Comparison of ENCODE assay signal across 9 cellular contexts in the genomic region with DNA sequence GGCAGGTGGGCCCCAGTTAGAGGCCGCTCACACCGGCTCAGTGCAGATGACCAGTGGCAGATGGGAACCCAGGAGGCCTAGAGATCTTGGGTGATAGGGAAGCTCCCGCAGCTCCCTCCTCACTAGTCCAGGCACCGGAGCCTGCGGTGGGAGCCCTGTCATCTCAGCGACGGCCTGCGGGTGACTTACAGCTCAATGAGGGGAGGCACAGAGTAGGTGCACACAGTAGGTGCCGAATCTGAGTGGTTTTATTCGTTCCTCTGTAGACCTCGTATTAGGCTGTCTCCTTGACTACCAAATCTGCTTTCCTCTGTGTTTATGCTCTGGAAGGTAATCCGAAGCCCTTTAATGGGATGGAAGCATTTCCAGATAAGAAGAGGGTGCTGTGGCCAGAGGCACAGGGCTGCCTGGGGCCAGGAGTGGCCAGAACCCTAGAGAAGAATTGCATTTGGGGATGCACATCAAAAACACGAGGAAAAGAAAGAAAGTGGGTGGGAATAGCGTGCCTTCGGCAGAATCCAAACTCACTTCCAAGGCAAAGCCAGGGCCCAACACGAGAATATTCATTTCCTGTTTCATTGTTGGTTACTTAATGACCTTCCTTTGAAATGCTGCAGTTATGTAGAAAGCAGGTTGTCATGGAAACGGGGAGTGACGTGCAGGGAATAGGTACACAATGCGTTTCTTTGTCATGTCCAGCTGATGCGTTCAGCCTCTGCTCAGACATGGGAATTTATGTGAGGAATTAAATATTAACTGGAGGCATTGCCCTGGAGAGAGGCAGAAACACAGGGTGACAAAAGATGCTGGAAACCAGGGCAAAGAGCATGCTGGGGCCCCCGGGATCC. TPM values are rescaled to one million over a fixed set of nuclear protein-coding genes. Genes with fewer than 3 reads are reported as not detected.
DNase-seq lines count a peak whose midpoint lies in the region; ATAC-seq, FAIRE-seq and TF ChIP-seq lines count a peak whose summit lies in the region.
"Had no signal": no experiment of that assay in that cellular context is flagged by ENCODE, and none has a peak within 500 bp of the region (broad histone marks: within the 10 kb centered on the region; RNA-seq: fewer than 3 reads in every experiment).

No MANE protein-coding gene starts in this region.

- in situ Hi-C loops in GM13976 (cut with MboI; ENCODE audit: low sequenced_read_pairs, unreplicated experiment): no loop called here

- H3K4me3 ChIP-seq in HUES64 (ENCODE audit: low read length) (no peak overlapping the region), fibroblast of villous mesenchyme (ENCODE audit: low read depth, low read length) (no peak overlapping the region), gastroesophageal sphincter (no peak overlapping the region)
- H3K4me3 ChIP-seq: lower lobe of right lung had no signal

- TF ChIP-seq CTCF in fibroblast of villous mesenchyme (IDR thresholded peaks at IDR 0.05; ENCODE audit: insufficient read depth, low read depth, low read length): no peak
- no peak for TF ChIP-seq CTCF in gastroesophageal sphincter (IDR thresholded peaks at IDR 0.05)
- TF ChIP-seq CTCF in GM13976 (IDR thresholded peaks at IDR 0.05; ENCODE audit: borderline replicate concordance, control extremely low read depth, extremely low read depth, insufficient read depth, missing control alignments): no peak

- FAIRE-seq in RCC 7860 (lab: Jason Lieb, UNC): no peak

- H3K36me3 ChIP-seq in HUES64 (ENCODE audit: insufficient read depth, low read length): no peaks in the 10 kb centered on the region
- no peaks in the 10 kb centered on the region for H3K36me3 ChIP-seq in gastroesophageal sphincter
- H3K36me3 ChIP-seq: lower lobe of right lung had no signal

- peak overlapping the region; percentile 28 for H3K9ac ChIP-seq in HUES64 (ENCODE audit: low read depth, low read length)

- no peak for TF ChIP-seq EP300 in gastroesophageal sphincter (IDR thresholded peaks at IDR 0.05)

- no peak for ATAC-seq in gastroesophageal sphincter
- ATAC-seq: lower lobe of right lung had no signal

- peak; percentile 47 for DNase-seq in RCC 7860 (ENCODE audit: low spot score)
- DNase-seq in fibroblast of villous mesenchyme (ENCODE audit: low read depth): peak; percentile 6
- peak; percentile 49 for DNase-seq in retina
- DNase-seq in stimulated activated naive CD4-positive, alpha-beta T cell treated with Interleukin-2 at 50 U/mL for 16 hours (lab: John Stamatoyannopoulos, UW): no peak
- no peak for DNase-seq in SKM-1 (lab: John Stamatoyannopoulos, UW; ENCODE audit: unreplicated experiment)
- DNase-seq in GM13976 (ENCODE audit: low spot score): no peak

- whole genome bisulfite sequencing in HUES64: 45% methylated on average over 21 of the region's 21 CpGs
- WGBS in gastroesophageal sphincter (ENCODE audit: low coverage in 1 of 2), 2 donors: 35 to 43% methylated on average over 4 to 17 of the region's 21 CpGs

- H3K27me3 ChIP-seq in HUES64 (ENCODE audit: insufficient read depth, low read length) (no peaks in the 10 kb centered on the region), gastroesophageal sphincter (peaks cover 62% of the 10 kb centered on the region)

- H3K27ac ChIP-seq in HUES64 (ENCODE audit: low read depth, low read length) (peak overlapping the region; percentile 71), gastroesophageal sphincter (no peak overlapping the region)
- H3K27ac ChIP-seq: lower lobe of right lung had no signal

- H3K4me1 ChIP-seq in HUES64 (ENCODE audit: insufficient read depth, low read length) (peaks cover 31% of the 10 kb centered on the region), gastroesophageal sphincter (no peaks in the 10 kb centered on the region)
- H3K4me1 ChIP-seq: lower lobe of right lung had no signal

- H3K9me3 ChIP-seq in HUES64 (ENCODE audit: insufficient read depth, low read depth, low read length) (no peaks in the 10 kb centered on the region), gastroesophageal sphincter (no peaks in the 10 kb centered on the region)
- H3K9me3 ChIP-seq: lower lobe of right lung had no signal

- no peak for TF ChIP-seq POLR2A in gastroesophageal sphincter (IDR thresholded peaks at IDR 0.05)

RNA-seq across cellular contexts. Expression of gene MYT1, which starts 24.7 kb away (rescaled TPM):
- 0.45 TPM for polyA plus RNA-seq in HUES64 (2013, experiment 1 of 2)
- polyA plus RNA-seq in HUES64 (2013, experiment 2 of 2): 0.82 TPM
- total RNA-seq in fibroblast of villous mesenchyme (not detected in 2 replicates), gastroesophageal sphincter (under 1 TPM in 2 of 4 donors, not detected in 2; 0.04 to 0.27 TPM)
- total RNA-seq: lower lobe of right lung had no signal

Comparison
In these comparisons a context has a peak if more than half of its experiments do, and no peak if none do; other contexts are left out.
1. DNase-seq: peak in RCC 7860 (single experiment), fibroblast of villous mesenchyme (single experiment) and retina (single experiment); none in stimulated activated naive CD4-positive, alpha-beta T cell treated with Interleukin-2 at 50 U/mL for 16 hours (single experiment), SKM-1 (single experiment) and GM13976 (single experiment).